In genomic region chr2:11945139-11946126, GRCh38 we compare ENCODE assay signal across 9 cellular contexts.
DNase-seq lines count a peak whose midpoint lies in the region; ATAC-seq lines count a peak whose summit lies in the region.
"Had no signal": no experiment of that assay in that cellular context is flagged by ENCODE, and none has a peak within 500 bp of the region (broad histone marks: within the 10 kb centered on the region; RNA-seq: fewer than 3 reads in every experiment).

No MANE protein-coding gene starts in this region.

- DNase-seq in activated T-cell treated with anti-CD3 and anti-CD28 coated beads, Interleukin-2, amount 50 U/mL, for 24 hours: peak; percentile 34
- DNase-seq in activated T-cell treated with anti-CD3 and anti-CD28 coated beads for 4 hours: no peak
- DNase-seq in T-cell: no peak
- no peak for DNase-seq in stimulated activated naive CD8-positive, alpha-beta T cell treated with anti-CD3 and anti-CD28 coated beads, Interleukin-15, Interleukin-2, amounts not matched to agents 100 U/mL and 50 U/mL, for 24 hours
- no peak for DNase-seq in SHP77 treated with DMSO at 0.1 percent for 48 hours (lab: John Stamatoyannopoulos, UW)
- DNase-seq in NCI-H446 treated with DMSO at 0.1 percent for 48 hours (lab: John Stamatoyannopoulos, UW): no peak
- DNase-seq in NCI-H82 (lab: John Stamatoyannopoulos, UW): no peak
- DNase-seq: activated gamma-delta T cell treated with Interleukin-2 at 50 U/mL for 16 hours had no signal

- peak overlapping the region; percentile 44 for H3K27ac Mint-ChIP-seq in activated T-cell treated with anti-CD3 and anti-CD28 coated beads, Interleukin-2, amount 50 U/mL, for 24 hours
- H3K27ac Mint-ChIP-seq in T-cell: peak overlapping the region; percentile 89 to 90

- H3K36me3 Mint-ChIP-seq in activated T-cell treated with anti-CD3 and anti-CD28 coated beads, Interleukin-2, amount 50 U/mL, for 24 hours (ENCODE audit: low read depth): no peaks in the 10 kb centered on the region
- H3K36me3 Mint-ChIP-seq in T-cell: peaks cover 5% of the 10 kb centered on the region

- H3K27me3 Mint-ChIP-seq in activated T-cell treated with anti-CD3 and anti-CD28 coated beads, Interleukin-2, amount 50 U/mL, for 24 hours: no peaks in the 10 kb centered on the region
- H3K27me3 Mint-ChIP-seq in T-cell: no peaks in the 10 kb centered on the region

- H3K4me3 Mint-ChIP-seq in activated T-cell treated with anti-CD3 and anti-CD28 coated beads, Interleukin-2, amount 50 U/mL, for 24 hours: no peak overlapping the region
- H3K4me3 Mint-ChIP-seq in T-cell: peak overlapping the region; percentile 69 to 76 (median 72)

- POLR2A ChIA-PET in T-cell (lab: Charles Lee): no interaction called here

- CTCF ChIA-PET in T-cell (lab: Charles Lee): interaction anchor here in 1 of 2 donors (0.6 kb wide), 1 partner anchor 34 kb away, joined by 3 read pairs; no protein-coding TSS in a partner anchor

- H3K4me1 Mint-ChIP-seq in activated T-cell treated with anti-CD3 and anti-CD28 coated beads, Interleukin-2, amount 50 U/mL, for 24 hours (ENCODE audit: low read depth): peaks cover 15% of the 10 kb centered on the region
- peaks cover 17 to 26% (median 18%) of the 10 kb centered on the region in 3 donors for H3K4me1 Mint-ChIP-seq in T-cell

- ATAC-seq in HG02970 (IDR thresholded peaks at IDR 0.05; ENCODE audit: low FRiP score, unreplicated experiment): peak; percentile 83
- peak in 2 of 4 experiments; percentile 43 to 60 for ATAC-seq in T-cell (replicated peaks in 1 of 4)
- peak; percentile 65 for ATAC-seq in stimulated activated naive CD8-positive, alpha-beta T cell treated with anti-CD3 and anti-CD28 coated beads, Interleukin-15, Interleukin-2, amounts not matched to agents 100 U/mL and 50 U/mL, for 24 hours

- no peaks in the 10 kb centered on the region for H3K9me3 Mint-ChIP-seq in activated T-cell treated with anti-CD3 and anti-CD28 coated beads, Interleukin-2, amount 50 U/mL, for 24 hours
- peaks cover 0 to 3% (median 0%) of the 10 kb centered on the region in 3 donors for H3K9me3 Mint-ChIP-seq in T-cell
